In genomic region chr2:168456526-168457176, GRCh38 we compare ENCODE assay signal across 8 cellular contexts.
DNase-seq lines count a peak whose midpoint lies in the region; ATAC-seq and TF ChIP-seq lines count a peak whose summit lies in the region.

No MANE protein-coding gene starts in this region.

- H3K27ac ChIP-seq in layer of hippocampus (ENCODE audit: low read depth, low read length), result peak overlapping the region; percentile 74

- ATAC-seq in GM19463 (IDR thresholded peaks at IDR 0.05; ENCODE audit: unreplicated experiment) (peak; percentile 25), HG03558 (IDR thresholded peaks at IDR 0.05; ENCODE audit: extremely low read depth, unreplicated experiment) (peak; percentile 5)

- DNase-seq in DMS53 (lab: John Stamatoyannopoulos, UW) (peak; percentile 80), SW480 (ENCODE audit: low spot score) (peak; percentile 48), cardiac fibroblast (ENCODE audit: low read depth in 2 of 2) (peak; percentile 27 to 45), GM10248 (ENCODE audit: extremely low spot score) (no peak)
- DNase-seq in stimulated activated CD4-positive, alpha-beta T cell treated with anti-CD3 and anti-CD28 coated beads, Interleukin-4, amount 100 ng/mL, for 1 hour, result peak; percentile 50

- H3K4me3 ChIP-seq in cardiac fibroblast (replicated peaks in 1 of 2; ENCODE audit: low read depth in 2 of 2, low read length in 2 of 2), result peak overlapping the region; percentile 90 to 93

- TF ChIP-seq CTCF in cardiac fibroblast (IDR thresholded peaks at IDR 0.05; ENCODE audit: low read depth, low read length) (no peak), GM10248 (IDR thresholded peaks at IDR 0.05; ENCODE audit: control extremely low read depth, extremely low read depth, low read depth, missing control alignments) (no peak)

- POLR2A ChIA-PET in GM10248 (lab: Yijun Ruan, JAX), result no interaction called here

- CTCF ChIA-PET in GM10248 (lab: Yijun Ruan, JAX), result interaction anchor here (1.0 kb wide), 1 partner anchor 16 kb away, joined by 4 read pairs; no protein-coding TSS in a partner anchor

- no peaks in the 10 kb centered on the region for H3K27me3 ChIP-seq in layer of hippocampus (ENCODE audit: control insufficient read depth, insufficient read depth, low read length)
